ENCODE assay signal across 8 cellular contexts in genomic region chr1:150572918-150573647, GRCh38. TPM values are rescaled to one million over a fixed set of nuclear protein-coding genes. Genes with fewer than 3 reads are reported as not detected.
DNase-seq lines count a peak whose midpoint lies in the region; ATAC-seq, FAIRE-seq and TF ChIP-seq lines count a peak whose summit lies in the region.

No MANE protein-coding gene starts in this region.

- peak overlapping the region; percentile 97 for H3K27ac Mint-ChIP-seq in activated CD4-positive, alpha-beta T cell treated with anti-CD3 and anti-CD28 coated beads, Interleukin-2, amount 10 ng/mL, durations not matched to agents 7 days and 5 days
- H3K27ac Mint-ChIP-seq in activated T-cell treated with anti-CD3 and anti-CD28 coated beads, Interleukin-2, amount 50 U/mL, for 72 hours: peak overlapping the region; percentile 95

- H3K36me3 ChIP-seq in kidney (ENCODE audit: control insufficient read depth in 1 of 2, insufficient read depth in 2 of 2, low read length in 2 of 2) (peaks cover 34 to 57% of the 10 kb centered on the region in 2 donors), tibial artery (peaks cover 57 to 75% (median 66%) of the 10 kb centered on the region in 3 donors)

- H3K27ac ChIP-seq in kidney (ENCODE audit: low read depth in 2 of 2, low read length in 2 of 2): peak overlapping the region; percentile 1 to 65
- H3K27ac ChIP-seq in tibial artery: peak overlapping the region; percentile 99

- H3K27me3 Mint-ChIP-seq in activated CD4-positive, alpha-beta T cell treated with anti-CD3 and anti-CD28 coated beads, Interleukin-2, amount 10 ng/mL, durations not matched to agents 7 days and 5 days: no peaks in the 10 kb centered on the region
- no peaks in the 10 kb centered on the region for H3K27me3 Mint-ChIP-seq in activated T-cell treated with anti-CD3 and anti-CD28 coated beads, Interleukin-2, amount 50 U/mL, for 72 hours (ENCODE audit: low read depth)

- no peak for ATAC-seq in activated T-cell treated with anti-CD3 and anti-CD28 coated beads, Interleukin-2, amount 50 U/mL, for 72 hours (replicated peaks in 1 of 2)
- ATAC-seq in left lobe of liver: no peak

- H3K4me3 Mint-ChIP-seq in activated CD4-positive, alpha-beta T cell treated with anti-CD3 and anti-CD28 coated beads, Interleukin-2, amount 10 ng/mL, durations not matched to agents 7 days and 5 days: peak overlapping the region; percentile 99
- H3K4me3 Mint-ChIP-seq in activated T-cell treated with anti-CD3 and anti-CD28 coated beads, Interleukin-2, amount 50 U/mL, for 72 hours: peak overlapping the region; percentile 99

- DNase-seq in activated CD4-positive, alpha-beta T cell treated with anti-CD3 and anti-CD28 coated beads, Interleukin-2, amount 10 ng/mL, durations not matched to agents 7 days and 5 days: no peak
- no peak for DNase-seq in activated CD4-positive, alpha-beta T cell treated with anti-CD3 and anti-CD28 coated beads for 4 hours
- DNase-seq in activated T-cell treated with anti-CD3 and anti-CD28 coated beads, Interleukin-2, amount 50 U/mL, for 72 hours: no peak
- DNase-seq in kidney (no peak), tibial artery (no peak), occipital lobe (lab: John Stamatoyannopoulos, UW) (no peak), left lobe of liver (ENCODE audit: low spot score) (no peak), COLO668 (lab: John Stamatoyannopoulos, UW; ENCODE audit: unreplicated experiment) (no peak)

- CTCF ChIA-PET in activated CD4-positive, alpha-beta T cell treated with anti-CD3 and anti-CD28 coated beads, Interleukin-2, amount 10 ng/mL, durations not matched to agents 7 days and 5 days (lab: Charles Lee): interaction anchor here (0.6 to 14.6 kb wide), 3 partner anchors 12 to 49 kb away, joined by 3 to 158 read pairs (median 3); no protein-coding TSS in a partner anchor

- TF ChIP-seq CTCF in kidney (IDR thresholded peaks at IDR 0.05; ENCODE audit: borderline replicate concordance, extremely low read depth, insufficient read depth) (no peak), tibial artery (IDR thresholded peaks at IDR 0.05) (no peak)

- H3K4me3 ChIP-seq in kidney (ENCODE audit: low read length in 2 of 2) (peak overlapping the region in 1 of 2 donors; percentile 26), tibial artery (peak overlapping the region; percentile 93 to 97)

- H3K4me1 ChIP-seq in kidney (ENCODE audit: control insufficient read depth in 1 of 2, insufficient read depth in 1 of 2, low read depth in 1 of 2, low read length in 2 of 2) (peaks cover 27 to 39% of the 10 kb centered on the region in 2 donors), tibial artery (peaks cover 0 to 73% (median 59%) of the 10 kb centered on the region in 4 donors)

- no peak for FAIRE-seq in kidney (lab: Jason Lieb, UNC)

- no peak overlapping the region for H3K9ac ChIP-seq in kidney (ENCODE audit: low read length in 2 of 2)

- H3K9me3 ChIP-seq in kidney (ENCODE audit: control insufficient read depth in 1 of 2, low read length in 2 of 2) (no peaks in the 10 kb centered on the region), tibial artery (no peaks in the 10 kb centered on the region)

- peaks cover 87% of the 10 kb centered on the region for H3K36me3 Mint-ChIP-seq in activated CD4-positive, alpha-beta T cell treated with anti-CD3 and anti-CD28 coated beads, Interleukin-2, amount 10 ng/mL, durations not matched to agents 7 days and 5 days (ENCODE audit: low read depth)
- peaks cover 39 to 58% of the 10 kb centered on the region in 2 donors for H3K36me3 Mint-ChIP-seq in activated T-cell treated with anti-CD3 and anti-CD28 coated beads, Interleukin-2, amount 50 U/mL, for 72 hours (ENCODE audit: insufficient read depth in 2 of 2)

- POLR2A ChIA-PET in activated CD4-positive, alpha-beta T cell treated with anti-CD3 and anti-CD28 coated beads, Interleukin-2, amount 10 ng/mL, durations not matched to agents 7 days and 5 days (lab: Charles Lee): interaction anchor here (0.6 to 6.4 kb wide), 2 partner anchors 11 to 483 kb away, joined by 3 to 41 read pairs; no protein-coding TSS in a partner anchor

- peaks cover 61% of the 10 kb centered on the region for H3K4me1 Mint-ChIP-seq in activated CD4-positive, alpha-beta T cell treated with anti-CD3 and anti-CD28 coated beads, Interleukin-2, amount 10 ng/mL, durations not matched to agents 7 days and 5 days
- peaks cover 76% of the 10 kb centered on the region for H3K4me1 Mint-ChIP-seq in activated T-cell treated with anti-CD3 and anti-CD28 coated beads, Interleukin-2, amount 50 U/mL, for 72 hours (ENCODE audit: low read depth)

- intact Hi-C loops in kidney (cut with DNase I) (loop anchor here (10.0 kb wide), 1 partner anchor 52 kb away; the partner anchor contains the start of gene ENSA), tibial artery (cut with DNase I; ENCODE audit: low total_unique reads) (no loop called here)

- H3K9me3 Mint-ChIP-seq in activated CD4-positive, alpha-beta T cell treated with anti-CD3 and anti-CD28 coated beads, Interleukin-2, amount 10 ng/mL, durations not matched to agents 7 days and 5 days: no peaks in the 10 kb centered on the region
- H3K9me3 Mint-ChIP-seq in activated T-cell treated with anti-CD3 and anti-CD28 coated beads, Interleukin-2, amount 50 U/mL, for 72 hours: no peaks in the 10 kb centered on the region

- no peaks in the 10 kb centered on the region for H3K27me3 ChIP-seq in tibial artery

RNA-seq across cellular contexts. Expression of gene MCL1, which starts 6.3 kb away (rescaled TPM):
- 100 to 1,000 TPM; 260 to 311 TPM for total RNA-seq in activated CD4-positive, alpha-beta T cell treated with anti-CD3 and anti-CD28 coated beads, Interleukin-2, amount 10 ng/mL, durations not matched to agents 7 days and 5 days
- total RNA-seq in activated T-cell treated with anti-CD3 and anti-CD28 coated beads, Interleukin-2, amount 50 U/mL, for 72 hours: 100 to 1,000 TPM; 373 to 495 TPM
- total RNA-seq in kidney: 253 TPM
- 79.5 TPM for polyA plus RNA-seq in kidney (ENCODE audit: insufficient read depth, low read depth, low replicate concordance)
- 146 TPM for total RNA-seq in occipital lobe
- total RNA-seq in left lobe of liver: 103 TPM

RNA-seq across cellular contexts. Expression of gene ADAMTSL4, which starts 23.9 kb away (rescaled TPM):
- total RNA-seq in activated CD4-positive, alpha-beta T cell treated with anti-CD3 and anti-CD28 coated beads, Interleukin-2, amount 10 ng/mL, durations not matched to agents 7 days and 5 days: under 1 TPM; 0.06 to 0.15 TPM
- total RNA-seq in activated T-cell treated with anti-CD3 and anti-CD28 coated beads, Interleukin-2, amount 50 U/mL, for 72 hours: 1 to 10 TPM in 1 of 2 donors, under 1 TPM in 1; 0.86 to 2.6 TPM
- total RNA-seq in kidney (20.0 TPM), occipital lobe (0.31 TPM), left lobe of liver (38.5 TPM)
- 6.9 TPM for polyA plus RNA-seq in kidney (ENCODE audit: insufficient read depth, low read depth, low replicate concordance)

RNA-seq across cellular contexts. Expression of gene ENSA, which starts 56.3 kb away (rescaled TPM):
- 100 to 1,000 TPM; 192 to 193 TPM for total RNA-seq in activated CD4-positive, alpha-beta T cell treated with anti-CD3 and anti-CD28 coated beads, Interleukin-2, amount 10 ng/mL, durations not matched to agents 7 days and 5 days
- total RNA-seq in activated T-cell treated with anti-CD3 and anti-CD28 coated beads, Interleukin-2, amount 50 U/mL, for 72 hours: 100 to 1,000 TPM; 178 to 203 TPM
- total RNA-seq in kidney (193 TPM), occipital lobe (105 TPM), left lobe of liver (63.4 TPM)
- 172 TPM for polyA plus RNA-seq in kidney (ENCODE audit: insufficient read depth, low read depth, low replicate concordance)

RNA-seq across cellular contexts. Expression of gene FALEC, which starts 57.5 kb away (rescaled TPM):
- under 1 TPM in 1 of 2 experiments, not detected in 1; 0.64 TPM for total RNA-seq in activated CD4-positive, alpha-beta T cell treated with anti-CD3 and anti-CD28 coated beads, Interleukin-2, amount 10 ng/mL, durations not matched to agents 7 days and 5 days
- total RNA-seq in activated T-cell treated with anti-CD3 and anti-CD28 coated beads, Interleukin-2, amount 50 U/mL, for 72 hours: under 1 TPM in 1 of 2 donors, not detected in 1; 0.79 TPM
- total RNA-seq in kidney: not detected
- polyA plus RNA-seq in kidney (ENCODE audit: insufficient read depth, low read depth, low replicate concordance): not detected
- 1.1 TPM for total RNA-seq in occipital lobe
- 0.35 TPM for total RNA-seq in left lobe of liver
